Comparison of ENCODE assay signal across 28 cellular contexts in genomic region chr2:173869244-173869643, GRCh38.
"Had no signal": no experiment of that assay in that cellular context is flagged by ENCODE, and none has a peak within 500 bp of the region (broad histone marks: within the 10 kb centered on the region; RNA-seq: fewer than 3 reads in every experiment).

No MANE protein-coding gene starts in this region.

- H3K4me2 ChIP-seq: hepatocyte, smooth muscle cell had no signal

- H3K79me2 ChIP-seq: hepatocyte had no signal

- H3K4me1 Mint-ChIP-seq: activated CD4-positive, alpha-beta T cell treated with anti-CD3 and anti-CD28 coated beads, Interleukin-2, amount 10 ng/mL, durations not matched to agents 7 days and 5 days; activated CD8-positive, alpha-beta memory T cell treated with anti-CD3 and anti-CD28 coated beads, Interleukin-2, amount 10 ng/mL, durations not matched to agents 7 days and 5 days; activated naive CD8-positive, alpha-beta T cell treated with anti-CD3 and anti-CD28 coated beads, Interleukin-2, amount 50 U/mL, for 24 hours; immature natural killer cell had no signal

- H3K27me3 ChIP-seq: esophagus muscularis mucosa, hepatocyte, sigmoid colon, suprapubic skin, tibial nerve had no signal

- H3K9me3 Mint-ChIP-seq: activated CD4-positive, alpha-beta T cell treated with anti-CD3 and anti-CD28 coated beads, Interleukin-2, amount 10 ng/mL, durations not matched to agents 7 days and 5 days; activated CD8-positive, alpha-beta T cell treated with anti-CD3 and anti-CD28 coated beads for 36 hours; activated naive CD8-positive, alpha-beta T cell treated with anti-CD3 and anti-CD28 coated beads, Interleukin-2, amount 50 U/mL, for 24 hours; immature natural killer cell; mesothelial cell of epicardium; naive thymus-derived CD8-positive, alpha-beta T cell; stimulated activated memory B cell treated with anti-CD40 and anti-IgM and Interleukin-4, amounts not matched to agents 10 μg/mL and 1 μg/mL and 100 μg/mL, for 72 hours had no signal

- H3K4me3 Mint-ChIP-seq: activated CD4-positive, alpha-beta T cell treated with anti-CD3 and anti-CD28 coated beads, Interleukin-2, amount 10 ng/mL, durations not matched to agents 7 days and 5 days; activated CD8-positive, alpha-beta memory T cell treated with anti-CD3 and anti-CD28 coated beads, Interleukin-2, amount 10 ng/mL, durations not matched to agents 7 days and 5 days; activated CD8-positive, alpha-beta T cell treated with anti-CD3 and anti-CD28 coated beads for 36 hours; activated naive CD8-positive, alpha-beta T cell treated with anti-CD3 and anti-CD28 coated beads, Interleukin-2, amount 50 U/mL, for 24 hours; immature natural killer cell; mesothelial cell of epicardium; naive thymus-derived CD8-positive, alpha-beta T cell; stimulated activated memory B cell treated with anti-CD40 and anti-IgM and Interleukin-4, amounts not matched to agents 10 μg/mL and 1 μg/mL and 100 μg/mL, for 72 hours had no signal

- H3K4me3 ChIP-seq: coronary artery, esophagus muscularis mucosa, hepatocyte, left ventricle myocardium inferior, sigmoid colon, smooth muscle cell, stomach, suprapubic skin, tibial nerve had no signal

- H3K9me3 ChIP-seq: esophagus muscularis mucosa, left ventricle myocardium inferior, sigmoid colon, stomach, suprapubic skin, tibial nerve had no signal

- H3K27ac ChIP-seq: coronary artery, esophagus muscularis mucosa, hepatocyte, left ventricle myocardium inferior, sigmoid colon, stomach, suprapubic skin, tibial nerve, WERI-Rb-1 had no signal

- H2AFZ ChIP-seq: hepatocyte had no signal

- H3K36me3 Mint-ChIP-seq: activated CD8-positive, alpha-beta memory T cell treated with anti-CD3 and anti-CD28 coated beads, Interleukin-2, amount 10 ng/mL, durations not matched to agents 7 days and 5 days; immature natural killer cell; mesothelial cell of epicardium; naive thymus-derived CD8-positive, alpha-beta T cell; stimulated activated memory B cell treated with anti-CD40 and anti-IgM and Interleukin-4, amounts not matched to agents 10 μg/mL and 1 μg/mL and 100 μg/mL, for 72 hours had no signal

- H3K4me1 ChIP-seq: sigmoid colon, stomach had no signal

- H3K36me3 ChIP-seq: esophagus muscularis mucosa, left ventricle myocardium inferior, sigmoid colon, stomach, suprapubic skin, tibial nerve, WERI-Rb-1 had no signal

- DNase-seq: activated CD4-positive, alpha-beta T cell treated with anti-CD3 and anti-CD28 coated beads, Interleukin-2, amount 10 ng/mL, durations not matched to agents 7 days and 5 days; activated CD4-positive, CD25-positive, alpha-beta regulatory T cell treated with anti-CD3 and anti-CD28 coated beads, Interleukin-2, amount 50 U/mL, for 72 hours; activated CD8-positive, alpha-beta memory T cell treated with anti-CD3 and anti-CD28 coated beads, Interleukin-2, amount 10 ng/mL, durations not matched to agents 7 days and 5 days; activated CD8-positive, alpha-beta T cell treated with anti-CD3 and anti-CD28 coated beads for 36 hours; activated gamma-delta T cell; activated naive CD4-positive, alpha-beta T cell treated with anti-CD3 and anti-CD28 coated beads, Interleukin-2, amount 50 U/mL, for 16 hours; activated naive CD8-positive, alpha-beta T cell treated with anti-CD3 and anti-CD28 coated beads, Interleukin-2, amount 50 U/mL, for 24 hours; activated T-cell treated with anti-CD3 and anti-CD28 coated beads for 4 hours; cerebellar nuclear complex; glutamatergic neuron; immature natural killer cell; kidney glomerular epithelial cell; left ventricle myocardium inferior; naive thymus-derived CD8-positive, alpha-beta T cell; retina; sigmoid colon; stimulated activated CD4-positive, alpha-beta T cell treated with anti-CD3 and anti-CD28 coated beads, Interleukin-15, amount 100 ng/mL, for 24 hours; stomach; WERI-Rb-1 had no signal

- H3K27ac Mint-ChIP-seq: activated CD4-positive, alpha-beta T cell treated with anti-CD3 and anti-CD28 coated beads, Interleukin-2, amount 10 ng/mL, durations not matched to agents 7 days and 5 days; activated CD8-positive, alpha-beta memory T cell treated with anti-CD3 and anti-CD28 coated beads, Interleukin-2, amount 10 ng/mL, durations not matched to agents 7 days and 5 days; activated CD8-positive, alpha-beta T cell treated with anti-CD3 and anti-CD28 coated beads for 36 hours; activated naive CD8-positive, alpha-beta T cell treated with anti-CD3 and anti-CD28 coated beads, Interleukin-2, amount 50 U/mL, for 24 hours; immature natural killer cell; mesothelial cell of epicardium; naive thymus-derived CD8-positive, alpha-beta T cell; progenitor cell of endocrine pancreas; stimulated activated memory B cell treated with anti-CD40 and anti-IgM and Interleukin-4, amounts not matched to agents 10 μg/mL and 1 μg/mL and 100 μg/mL, for 72 hours had no signal
